21 cellular contexts compared by ENCODE assay signal in genomic region chr13:33242984-33243617, GRCh38. TPM values are rescaled to one million over a fixed set of nuclear protein-coding genes. Genes with fewer than 3 reads are reported as not detected.
DNase-seq lines count a peak whose midpoint lies in the region; ATAC-seq and TF ChIP-seq lines count a peak whose summit lies in the region.
"Had no signal": no experiment of that assay in that cellular context is flagged by ENCODE, and none has a peak within 500 bp of the region (broad histone marks: within the 10 kb centered on the region; RNA-seq: fewer than 3 reads in every experiment).

No MANE protein-coding gene starts in this region.

- CTCF ChIA-PET in naive thymus-derived CD4-positive, alpha-beta T cell (lab: Charles Lee): no interaction called here

- no peaks in the 10 kb centered on the region for H3K27me3 Mint-ChIP-seq in osteocyte (ENCODE audit: unreplicated experiment)
- H3K27me3 Mint-ChIP-seq in naive thymus-derived CD4-positive, alpha-beta T cell: peaks cover 5 to 20% (median 15%) of the 10 kb centered on the region in 5 donors

- intact Hi-C loops in left ventricle myocardium superior (cut with micrococcal nuclease): no loop called here
- intact Hi-C loops in Right ventricle myocardium superior (cut with DNase I): no loop called here
- intact Hi-C loops in left lung (cut with DNase I): no loop called here
- intact Hi-C loops in naive thymus-derived CD4-positive, alpha-beta T cell (cut with micrococcal nuclease): no loop called here

- POLR2A ChIA-PET in naive thymus-derived CD4-positive, alpha-beta T cell (lab: Charles Lee): no interaction called here

- no peaks in the 10 kb centered on the region for H3K27me3 ChIP-seq in left lung
- H3K27me3 ChIP-seq in naive thymus-derived CD4-positive, alpha-beta T cell (ENCODE audit: control insufficient read depth in 2 of 2, insufficient read depth in 2 of 2, low read length in 2 of 2): no peaks in the 10 kb centered on the region
- H3K27me3 ChIP-seq in Peyer's patch: no peaks in the 10 kb centered on the region

- H3K4me3 ChIP-seq in left lung: no peak overlapping the region
- H3K4me3 ChIP-seq in naive thymus-derived CD4-positive, alpha-beta T cell (ENCODE audit: low read length): no peak overlapping the region
- H3K4me3 ChIP-seq in Peyer's patch: no peak overlapping the region
- H3K4me3 ChIP-seq: A549 had no signal

- peaks cover 36% of the 10 kb centered on the region for H3K4me1 Mint-ChIP-seq in osteocyte (ENCODE audit: unreplicated experiment)
- no peaks in the 10 kb centered on the region for H3K4me1 Mint-ChIP-seq in naive thymus-derived CD4-positive, alpha-beta T cell
- H3K4me1 Mint-ChIP-seq: B cell, CD14-positive monocyte had no signal

- H3K36me3 Mint-ChIP-seq in osteocyte (ENCODE audit: unreplicated experiment): peaks cover 24% of the 10 kb centered on the region
- no peaks in the 10 kb centered on the region for H3K36me3 Mint-ChIP-seq in naive thymus-derived CD4-positive, alpha-beta T cell
- H3K36me3 Mint-ChIP-seq: CD14-positive monocyte had no signal

- peaks cover 0 to 11% of the 10 kb centered on the region in 2 donors for H3K9me3 ChIP-seq in left lung
- no peaks in the 10 kb centered on the region for H3K9me3 ChIP-seq in naive thymus-derived CD4-positive, alpha-beta T cell (ENCODE audit: control insufficient read depth in 2 of 3, low read length in 3 of 3)
- no peaks in the 10 kb centered on the region for H3K9me3 ChIP-seq in Peyer's patch

- H3K27ac ChIP-seq in left lung (peak overlapping the region; percentile 51 to 57), Peyer's patch (no peak overlapping the region)
- no peak overlapping the region for H3K27ac ChIP-seq in naive thymus-derived CD4-positive, alpha-beta T cell (ENCODE audit: low read depth, low read length)
- H3K27ac ChIP-seq: A549, HL-60 had no signal

- H3K4me1 ChIP-seq in left lung: no peaks in the 10 kb centered on the region
- H3K4me1 ChIP-seq in naive thymus-derived CD4-positive, alpha-beta T cell (ENCODE audit: control insufficient read depth in 2 of 2, insufficient read depth in 2 of 2, low read length in 2 of 2): no peaks in the 10 kb centered on the region
- H3K4me1 ChIP-seq in Peyer's patch: no peaks in the 10 kb centered on the region
- H3K4me1 ChIP-seq: A549 had no signal

- no peaks in the 10 kb centered on the region for H3K36me3 ChIP-seq in left lung
- no peaks in the 10 kb centered on the region for H3K36me3 ChIP-seq in naive thymus-derived CD4-positive, alpha-beta T cell (ENCODE audit: control insufficient read depth in 2 of 3, insufficient read depth in 3 of 3, low read length in 3 of 3)
- H3K36me3 ChIP-seq in Peyer's patch: no peaks in the 10 kb centered on the region

- no peak for TF ChIP-seq CTCF in left lung (IDR thresholded peaks at IDR 0.05)
- TF ChIP-seq CTCF in osteocyte (IDR thresholded peaks at IDR 0.05): no peak
- TF ChIP-seq CTCF in Peyer's patch (IDR thresholded peaks at IDR 0.05): no peak

- H3K27ac Mint-ChIP-seq in osteocyte (ENCODE audit: unreplicated experiment): peak overlapping the region; percentile 66
- H3K27ac Mint-ChIP-seq in naive thymus-derived CD4-positive, alpha-beta T cell: no peak overlapping the region
- H3K27ac Mint-ChIP-seq: B cell, CD14-positive monocyte had no signal

- TF ChIP-seq POLR2A in Peyer's patch (IDR thresholded peaks at IDR 0.05): no peak

- peak; percentile 24 for ATAC-seq in left ventricle myocardium superior
- ATAC-seq in Right ventricle myocardium superior (ENCODE audit: poor library complexity): no peak
- ATAC-seq in left lung: peak; percentile 95
- ATAC-seq in naive thymus-derived CD4-positive, alpha-beta T cell: no peak
- ATAC-seq in GM18867 (IDR thresholded peaks at IDR 0.05; ENCODE audit: unreplicated experiment): no peak
- ATAC-seq: A549, Panc1 had no signal

- no peak overlapping the region for H3K4me3 Mint-ChIP-seq in osteocyte (ENCODE audit: unreplicated experiment)
- H3K4me3 Mint-ChIP-seq in naive thymus-derived CD4-positive, alpha-beta T cell: peak overlapping the region in 1 of 10 donors; percentile 16
- H3K4me3 Mint-ChIP-seq: B cell, CD14-positive monocyte had no signal

- no peak for DNase-seq in left ventricle myocardium superior
- no peak for DNase-seq in Right ventricle myocardium superior
- DNase-seq in left lung: peak in 1 of 2 donors; percentile 51
- DNase-seq in osteocyte (ENCODE audit: extremely low spot score, unreplicated experiment): no peak
- no peak for DNase-seq in naive thymus-derived CD4-positive, alpha-beta T cell
- DNase-seq in Peyer's patch: no peak
- DNase-seq: DMS53, GF-D8, H7, KG1, NCI-H1105, NCI-H2029 treated with DMSO at 0.1 percent for 48 hours, NCI-H2171 treated with DMSO at 0.1 percent for 48 hours, NCI-H524 treated with DMSO at 0.1 percent for 48 hours, NCI-H82 had no signal

- H3K9me3 Mint-ChIP-seq in osteocyte (ENCODE audit: unreplicated experiment): peaks cover 7% of the 10 kb centered on the region
- peaks cover 0 to 15% (median 2%) of the 10 kb centered on the region in 11 donors for H3K9me3 Mint-ChIP-seq in naive thymus-derived CD4-positive, alpha-beta T cell

RNA-seq across cellular contexts. Expression of gene STARD13, which starts 42.5 kb away (rescaled TPM):
- total RNA-seq in left ventricle myocardium superior (41.1 TPM), Right ventricle myocardium superior (36.4 TPM), left lung (10 to 100 TPM; 28.1 to 43.6 TPM), osteocyte (64.8 and 72.0 TPM in 2 replicates), Peyer's patch (10 to 100 TPM in 3 of 4 donors, 1 to 10 TPM in 1; 9.5 to 33.9 (median 30.3) TPM)
- total RNA-seq in naive thymus-derived CD4-positive, alpha-beta T cell: 1 to 10 TPM in 2 of 5 experiments, under 1 TPM in 3; 0.30 to 1.1 (median 0.73) TPM
- polyA plus RNA-seq in naive thymus-derived CD4-positive, alpha-beta T cell: not detected

Comparison
In these comparisons a context has a peak if more than half of its experiments do, and no peak if none do; other contexts are left out.
1. ATAC-seq: peak in left ventricle myocardium superior (single experiment) and left lung (single experiment); none in Right ventricle myocardium superior (single experiment), naive thymus-derived CD4-positive, alpha-beta T cell (single experiment) and GM18867 (single experiment).
2. H3K27ac ChIP-seq: peak in left lung (2 of 2); none in naive thymus-derived CD4-positive, alpha-beta T cell (single experiment) and Peyer's patch (0 of 4).
3. RNA of gene STARD13, which starts 42.5 kb away (total RNA-seq): 64.8 to 72.0 TPM in osteocyte, 28.1 to 43.6 TPM in left lung, 41.1 TPM in left ventricle myocardium superior (single experiment), 36.4 TPM in Right ventricle myocardium superior (single experiment) and 9.5 to 33.9 TPM in Peyer's patch; 0.30 to 1.1 TPM in naive thymus-derived CD4-positive, alpha-beta T cell; every median in the first group is over 4 times any median in the second.